ENCODE assay signal across 29 cellular contexts in genomic region chr11:58560842-58561241, GRCh38. TPM values are rescaled to one million over a fixed set of nuclear protein-coding genes. Genes with fewer than 3 reads are reported as not detected.
DNase-seq lines count a peak whose midpoint lies in the region; ATAC-seq, FAIRE-seq and TF ChIP-seq lines count a peak whose summit lies in the region.
"Had no signal": no experiment of that assay in that cellular context is flagged by ENCODE, and none has a peak within 500 bp of the region (broad histone marks: within the 10 kb centered on the region; RNA-seq: fewer than 3 reads in every experiment).

No MANE protein-coding gene starts in this region.

- peaks cover 27 to 42% of the 10 kb centered on the region in 2 donors for H3K4me1 ChIP-seq in naive thymus-derived CD4-positive, alpha-beta T cell (ENCODE audit: control insufficient read depth in 2 of 2, insufficient read depth in 2 of 2, low read length in 2 of 2)
- H3K4me1 ChIP-seq in kidney (ENCODE audit: control insufficient read depth in 1 of 2, insufficient read depth in 1 of 2, low read depth in 1 of 2, low read length in 2 of 2) = peaks cover 10 to 20% of the 10 kb centered on the region in 2 donors
- H3K4me1 ChIP-seq: breast epithelium, gastrocnemius medialis, lower lobe of right lung had no signal

- H3K4me3 Mint-ChIP-seq in stimulated activated naive CD8-positive, alpha-beta T cell treated with anti-CD3 and anti-CD28 coated beads, Interleukin-15, Interleukin-2, amounts not matched to agents 100 ng/mL and 50 ng/mL, for 24 hours = no peak overlapping the region
- H3K4me3 Mint-ChIP-seq in brain (peak overlapping the region in 2 of 5 experiments; percentile 47 to 58), nephron progenitor cell (no peak overlapping the region)
- peak overlapping the region in 2 of 10 donors; percentile 11 to 79 for H3K4me3 Mint-ChIP-seq in naive thymus-derived CD4-positive, alpha-beta T cell

- FAIRE-seq in kidney (lab: Jason Lieb, UNC) = no peak
- FAIRE-seq: small intestine, urothelium cell line had no signal

- H3K36me3 ChIP-seq in naive thymus-derived CD4-positive, alpha-beta T cell (ENCODE audit: control insufficient read depth in 2 of 3, insufficient read depth in 3 of 3, low read length in 3 of 3) = peaks cover 0 to 12% (median 4%) of the 10 kb centered on the region in 3 experiments
- H3K36me3 ChIP-seq in kidney (ENCODE audit: control insufficient read depth in 1 of 2, insufficient read depth in 2 of 2, low read length in 2 of 2) = peaks cover 9 to 12% of the 10 kb centered on the region in 2 donors
- H3K36me3 ChIP-seq: breast epithelium, gastrocnemius medialis had no signal

- H3K9ac ChIP-seq in kidney (ENCODE audit: low read length in 2 of 2) = no peak overlapping the region

- H3K4me1 Mint-ChIP-seq in stimulated activated naive CD8-positive, alpha-beta T cell treated with anti-CD3 and anti-CD28 coated beads, Interleukin-15, Interleukin-2, amounts not matched to agents 100 ng/mL and 50 ng/mL, for 24 hours (ENCODE audit: low read depth) = peaks cover 69% of the 10 kb centered on the region
- H3K4me1 Mint-ChIP-seq in brain = peaks cover 20% of the 10 kb centered on the region
- H3K4me1 Mint-ChIP-seq in naive thymus-derived CD4-positive, alpha-beta T cell = peaks cover 51 to 86% (median 76%) of the 10 kb centered on the region in 7 donors
- H3K4me1 Mint-ChIP-seq in nephron progenitor cell = peaks cover 7% of the 10 kb centered on the region

- ATAC-seq in stimulated activated naive CD8-positive, alpha-beta T cell treated with anti-CD3 and anti-CD28 coated beads, Interleukin-15, Interleukin-2, amounts not matched to agents 100 U/mL and 50 U/mL, for 24 hours = no peak
- ATAC-seq in naive thymus-derived CD4-positive, alpha-beta T cell = no peak
- ATAC-seq in GM21576 (IDR thresholded peaks at IDR 0.05; ENCODE audit: unreplicated experiment) = no peak
- ATAC-seq: gastrocnemius medialis, lower lobe of right lung had no signal

- TF ChIP-seq CTCF in brain (conservative IDR thresholded peaks at IDR 0.05) (no peak), nephron progenitor cell (IDR thresholded peaks at IDR 0.05) (no peak), kidney (IDR thresholded peaks at IDR 0.05; ENCODE audit: borderline replicate concordance, extremely low read depth, insufficient read depth) (no peak)

- no peaks in the 10 kb centered on the region for H3K9me3 ChIP-seq in naive thymus-derived CD4-positive, alpha-beta T cell (ENCODE audit: control insufficient read depth in 2 of 3, low read length in 3 of 3)
- H3K9me3 ChIP-seq in kidney (ENCODE audit: control insufficient read depth in 1 of 2, low read length in 2 of 2) = no peaks in the 10 kb centered on the region
- H3K9me3 ChIP-seq: breast epithelium, esophagus squamous epithelium, gastrocnemius medialis, lower lobe of right lung had no signal

- peaks cover 64% of the 10 kb centered on the region for H3K36me3 Mint-ChIP-seq in stimulated activated naive CD8-positive, alpha-beta T cell treated with anti-CD3 and anti-CD28 coated beads, Interleukin-15, Interleukin-2, amounts not matched to agents 100 ng/mL and 50 ng/mL, for 24 hours (ENCODE audit: low read depth)
- H3K36me3 Mint-ChIP-seq in brain = no peaks in the 10 kb centered on the region
- H3K36me3 Mint-ChIP-seq in naive thymus-derived CD4-positive, alpha-beta T cell = peaks cover 10 to 44% (median 20%) of the 10 kb centered on the region in 5 donors
- no peaks in the 10 kb centered on the region for H3K36me3 Mint-ChIP-seq in nephron progenitor cell (ENCODE audit: low read depth)

- H3K27ac Mint-ChIP-seq in stimulated activated naive CD8-positive, alpha-beta T cell treated with anti-CD3 and anti-CD28 coated beads, Interleukin-15, Interleukin-2, amounts not matched to agents 100 ng/mL and 50 ng/mL, for 24 hours = peak overlapping the region; percentile 29
- H3K27ac Mint-ChIP-seq in brain (peak overlapping the region in 4 of 5 experiments; percentile 2 to 91 (median 62)), nephron progenitor cell (no peak overlapping the region)
- peak overlapping the region in 6 of 9 donors; percentile 39 to 81 (median 70) for H3K27ac Mint-ChIP-seq in naive thymus-derived CD4-positive, alpha-beta T cell

- H3K27me3 ChIP-seq in naive thymus-derived CD4-positive, alpha-beta T cell (ENCODE audit: control insufficient read depth in 2 of 2, insufficient read depth in 2 of 2, low read length in 2 of 2) = no peaks in the 10 kb centered on the region
- H3K27me3 ChIP-seq: breast epithelium, esophagus squamous epithelium, gastrocnemius medialis had no signal

- no peaks in the 10 kb centered on the region for H3K27me3 Mint-ChIP-seq in stimulated activated naive CD8-positive, alpha-beta T cell treated with anti-CD3 and anti-CD28 coated beads, Interleukin-15, Interleukin-2, amounts not matched to agents 100 ng/mL and 50 ng/mL, for 24 hours
- H3K27me3 Mint-ChIP-seq in brain (no peaks in the 10 kb centered on the region), nephron progenitor cell (ENCODE audit: low read depth, poor library complexity) (peaks cover 2% of the 10 kb centered on the region)
- H3K27me3 Mint-ChIP-seq in naive thymus-derived CD4-positive, alpha-beta T cell = no peaks in the 10 kb centered on the region

- no peak for DNase-seq in stimulated activated naive CD8-positive, alpha-beta T cell treated with anti-CD3 and anti-CD28 coated beads, Interleukin-15, Interleukin-2, amounts not matched to agents 100 U/mL and 50 U/mL, for 24 hours
- DNase-seq in naive thymus-derived CD4-positive, alpha-beta T cell = no peak
- no peak for DNase-seq in nephron progenitor cell
- DNase-seq in kidney = no peak
- DNase-seq: activated CD4-positive, alpha-beta T cell treated with anti-CD3 and anti-CD28 coated beads, Interleukin-2, amount 50 U/mL, for 1 hour; activated CD8-positive, alpha-beta memory T cell treated with anti-CD3 and anti-CD28 coated beads, Interleukin-2, amount 50 U/mL, for 4 hours; activated effector memory CD4-positive, alpha-beta T cell treated with anti-CD3 and anti-CD28 coated beads, Interleukin-2, amount 50 U/mL, for 16 hours; DMS153; esophagus squamous epithelium; gastrocnemius medialis; islet precursor cell; lower lobe of right lung; NCI-H1092 treated with DMSO at 0.1 percent for 48 hours; NCI-H187 treated with DMSO at 0.1 percent for 48 hours; NCI-H345; NCI-H774; occipital lobe; small intestine; stimulated activated CD4-positive, alpha-beta T cell treated with anti-CD3 and anti-CD28 coated beads, Interleukin-1b, Interleukin-23, amount 100 ng/mL, for 48 hours had no signal

- no peak overlapping the region for H3K4me3 ChIP-seq in naive thymus-derived CD4-positive, alpha-beta T cell (ENCODE audit: low read length)
- H3K4me3 ChIP-seq in kidney (ENCODE audit: low read length in 2 of 2) = no peak overlapping the region
- H3K4me3 ChIP-seq: breast epithelium, coronary artery, esophagus squamous epithelium, gastrocnemius medialis, lower lobe of right lung had no signal

- H3K27ac ChIP-seq in naive thymus-derived CD4-positive, alpha-beta T cell (ENCODE audit: low read depth, low read length) = no peak overlapping the region
- no peak overlapping the region for H3K27ac ChIP-seq in kidney (ENCODE audit: low read depth in 2 of 2, low read length in 2 of 2)
- H3K27ac ChIP-seq: breast epithelium, C4-2B, esophagus squamous epithelium, gastrocnemius medialis, lower lobe of right lung, RWPE1 had no signal

- CTCF ChIA-PET in naive thymus-derived CD4-positive, alpha-beta T cell (lab: Charles Lee) = no interaction called here

- POLR2A ChIA-PET in naive thymus-derived CD4-positive, alpha-beta T cell (lab: Charles Lee) = interaction anchor here (1.0 to 1.6 kb wide), 3 partner anchors 12 to 17 kb away, joined by 4 read pairs; no protein-coding TSS in a partner anchor

- H3K9me3 Mint-ChIP-seq in stimulated activated naive CD8-positive, alpha-beta T cell treated with anti-CD3 and anti-CD28 coated beads, Interleukin-15, Interleukin-2, amounts not matched to agents 100 ng/mL and 50 ng/mL, for 24 hours = no peaks in the 10 kb centered on the region
- no peaks in the 10 kb centered on the region for H3K9me3 Mint-ChIP-seq in brain
- no peaks in the 10 kb centered on the region for H3K9me3 Mint-ChIP-seq in naive thymus-derived CD4-positive, alpha-beta T cell
- H3K9me3 Mint-ChIP-seq in nephron progenitor cell = no peaks in the 10 kb centered on the region

- intact Hi-C loops in naive thymus-derived CD4-positive, alpha-beta T cell (cut with micrococcal nuclease) = no loop called here
- intact Hi-C loops in kidney (cut with DNase I) = no loop called here

RNA-seq across cellular contexts. Expression of gene LPXN, which starts 14.8 kb away (rescaled TPM):
- polyA plus RNA-seq in brain (ENCODE audit: insufficient read depth, low read depth, low replicate concordance) = 3.7 TPM
- 100 to 1,000 TPM in 3 of 5 experiments, 10 to 100 TPM in 2; 58.2 to 147 (median 142) TPM for total RNA-seq in naive thymus-derived CD4-positive, alpha-beta T cell
- 100 to 1,000 TPM; 169 to 215 TPM for polyA plus RNA-seq in naive thymus-derived CD4-positive, alpha-beta T cell
- 16.8 TPM for total RNA-seq in kidney
- polyA plus RNA-seq in kidney (ENCODE audit: insufficient read depth, low read depth, low replicate concordance) = 8.0 TPM

RNA-seq across cellular contexts. Expression of gene ZFP91, which starts 18.0 kb away (rescaled TPM):
- polyA plus RNA-seq in brain (ENCODE audit: insufficient read depth, low read depth, low replicate concordance) (50.4 TPM), kidney (ENCODE audit: insufficient read depth, low read depth, low replicate concordance) (14.9 TPM)
- total RNA-seq in naive thymus-derived CD4-positive, alpha-beta T cell = 10 to 100 TPM; 36.9 to 53.8 (median 40.9) TPM
- polyA plus RNA-seq in naive thymus-derived CD4-positive, alpha-beta T cell = 1 to 10 TPM; 6.5 to 7.2 TPM
- total RNA-seq in kidney = 43.7 TPM

RNA-seq across cellular contexts. Expression of gene OR5B21, which starts 52.9 kb away (rescaled TPM):
- polyA plus RNA-seq in brain (ENCODE audit: insufficient read depth, low read depth, low replicate concordance) (not detected), kidney (ENCODE audit: insufficient read depth, low read depth, low replicate concordance) (not detected)
- total RNA-seq in naive thymus-derived CD4-positive, alpha-beta T cell = 1 to 10 TPM in 3 of 5 experiments, not detected in 2; 1.1 to 2.1 (median 1.9) TPM
- polyA plus RNA-seq in naive thymus-derived CD4-positive, alpha-beta T cell = not detected
- not detected for total RNA-seq in kidney
- total RNA-seq: breast epithelium, esophagus squamous epithelium, gastrocnemius medialis, lower lobe of right lung, mucosa of gallbladder, occipital lobe, renal cortical epithelial cell had no signal
- polyA plus RNA-seq: small intestine had no signal

Comparison
In these comparisons a context has a peak if more than half of its experiments do, and no peak if none do; other contexts are left out.
1. RNA of gene LPXN, which starts 14.8 kb away (polyA plus RNA-seq): 169 to 215 TPM in naive thymus-derived CD4-positive, alpha-beta T cell; 8.0 TPM in kidney (single experiment) and 3.7 TPM in brain (single experiment); every median in the first group is over 10 times any median in the second.